16 cellular contexts compared by ENCODE assay signal in genomic region chr21:46206163-46207005, GRCh38. TPM values are rescaled to one million over a fixed set of nuclear protein-coding genes. Genes with fewer than 3 reads are reported as not detected.
DNase-seq lines count a peak whose midpoint lies in the region; ATAC-seq and TF ChIP-seq lines count a peak whose summit lies in the region.
"Had no signal": no experiment of that assay in that cellular context is flagged by ENCODE, and none has a peak within 500 bp of the region (broad histone marks: within the 10 kb centered on the region; RNA-seq: fewer than 3 reads in every experiment).

No MANE protein-coding gene starts in this region.

- H4K20me1 ChIP-seq in BLaER1: no peaks in the 10 kb centered on the region

- H3K4me1 ChIP-seq in BLaER1: peaks cover 52% of the 10 kb centered on the region
- H3K4me1 ChIP-seq in RWPE2 (ENCODE audit: insufficient read depth, poor library complexity, severe bottlenecking): no peaks in the 10 kb centered on the region
- H3K4me1 ChIP-seq in mesenchymal stem cell (ENCODE audit: control insufficient read depth, insufficient read depth, low read depth, low read length): peaks cover 3% of the 10 kb centered on the region
- no peaks in the 10 kb centered on the region for H3K4me1 ChIP-seq in effector memory CD4-positive, alpha-beta T cell (ENCODE audit: control insufficient read depth, insufficient read depth, low read length, poor library complexity, severe bottlenecking)

- no peaks in the 10 kb centered on the region for H3K4me1 Mint-ChIP-seq in stimulated activated memory B cell treated with anti-CD40 and anti-IgM and Interleukin-4, amounts not matched to agents 10 μg/mL and 1 μg/mL and 100 μg/mL, for 72 hours

- H2AK5ac ChIP-seq in mesenchymal stem cell (ENCODE audit: low read length, severe bottlenecking): no peak overlapping the region

- peak overlapping the region; percentile 60 for H3K27ac ChIP-seq in BLaER1
- H3K27ac ChIP-seq in RWPE2 (ENCODE audit: poor library complexity, severe bottlenecking): no peak overlapping the region
- H3K27ac ChIP-seq in mesenchymal stem cell (ENCODE audit: low read length, poor library complexity, severe bottlenecking): no peak overlapping the region
- H3K27ac ChIP-seq in effector memory CD4-positive, alpha-beta T cell (ENCODE audit: insufficient read depth, low read length, poor library complexity, severe bottlenecking): no peak overlapping the region
- H3K27ac ChIP-seq: GM23248 had no signal

- H2BK15ac ChIP-seq in mesenchymal stem cell (ENCODE audit: low read depth, poor library complexity, severe bottlenecking): no peak overlapping the region

- DNase-seq in RWPE2 (ENCODE audit: low spot score) (peak; percentile 64), mesenchymal stem cell (no peak), NCI-H2171 treated with DMSO at 0.1 percent for 48 hours (lab: John Stamatoyannopoulos, UW) (no peak), NAMALWA (ENCODE audit: low spot score) (no peak)
- DNase-seq in effector memory CD4-positive, alpha-beta T cell: no peak
- DNase-seq: CD8-positive, alpha-beta T cell; DND-41; GDM1; GM23248; KBM-7; NCI-H1048; NCI-H345; NCI-H526 treated with DMSO at 0.1 percent for 48 hours; PC-3 had no signal

- no peak overlapping the region for H3K18ac ChIP-seq in mesenchymal stem cell (ENCODE audit: low read depth in 1 of 2, low read length in 2 of 2)

- WGBS in mesenchymal stem cell: 96% methylated on average over 24 of the region's 24 CpGs

- 0 out of 2 replicates have a peak overlapping the region, but pooled peaks have one; percentile 1 for H3K9ac ChIP-seq in BLaER1
- no peak overlapping the region for H3K9ac ChIP-seq in mesenchymal stem cell (ENCODE audit: low read length)
- H3K9ac ChIP-seq: GM23248 had no signal

- H3K14ac ChIP-seq in mesenchymal stem cell (ENCODE audit: low read length in 2 of 2): no peak overlapping the region

- TF ChIP-seq CTCF in RWPE2 (IDR thresholded peaks at IDR 0.05; ENCODE audit: poor library complexity, severe bottlenecking): no peak

- H2BK12ac ChIP-seq in mesenchymal stem cell (ENCODE audit: low read length in 2 of 2): no peak overlapping the region

- H3K27me3 ChIP-seq in BLaER1: no peaks in the 10 kb centered on the region
- no peaks in the 10 kb centered on the region for H3K27me3 ChIP-seq in RWPE2 (ENCODE audit: insufficient read depth, poor library complexity, severe bottlenecking)
- H3K27me3 ChIP-seq in mesenchymal stem cell (ENCODE audit: control insufficient read depth in 1 of 2, insufficient read depth in 1 of 2, low read length in 2 of 2): no peaks in the 10 kb centered on the region
- no peaks in the 10 kb centered on the region for H3K27me3 ChIP-seq in effector memory CD4-positive, alpha-beta T cell (replicated peaks; ENCODE audit: control insufficient read depth, insufficient read depth, low read length, poor library complexity, severe bottlenecking)

- no peaks in the 10 kb centered on the region for H3K27me3 Mint-ChIP-seq in stimulated activated memory B cell treated with anti-CD40 and anti-IgM and Interleukin-4, amounts not matched to agents 10 μg/mL and 1 μg/mL and 100 μg/mL, for 72 hours

- no peak overlapping the region for H3K4ac ChIP-seq in mesenchymal stem cell (ENCODE audit: low read depth in 1 of 2, low read length in 2 of 2)

- no peaks in the 10 kb centered on the region for H3K9me3 Mint-ChIP-seq in stimulated activated memory B cell treated with anti-CD40 and anti-IgM and Interleukin-4, amounts not matched to agents 10 μg/mL and 1 μg/mL and 100 μg/mL, for 72 hours
- H3K9me3 Mint-ChIP-seq: CD8-positive, alpha-beta T cell had no signal

- H2BK120ac ChIP-seq in mesenchymal stem cell (ENCODE audit: low read depth, low read length): no peak overlapping the region

- H3K9me3 ChIP-seq in BLaER1 (no peaks in the 10 kb centered on the region), RWPE2 (ENCODE audit: severe bottlenecking) (no peaks in the 10 kb centered on the region), mesenchymal stem cell (ENCODE audit: control insufficient read depth, low read length) (no peaks in the 10 kb centered on the region)
- no peaks in the 10 kb centered on the region for H3K9me3 ChIP-seq in effector memory CD4-positive, alpha-beta T cell (ENCODE audit: control insufficient read depth, low read length)

- H3K36me3 Mint-ChIP-seq in stimulated activated memory B cell treated with anti-CD40 and anti-IgM and Interleukin-4, amounts not matched to agents 10 μg/mL and 1 μg/mL and 100 μg/mL, for 72 hours: peaks cover 60% of the 10 kb centered on the region

- H3K4me2 ChIP-seq in BLaER1 (peak overlapping the region; percentile 83), mesenchymal stem cell (ENCODE audit: low read length, poor library complexity, severe bottlenecking) (no peak overlapping the region)

- H3K4me3 Mint-ChIP-seq in stimulated activated memory B cell treated with anti-CD40 and anti-IgM and Interleukin-4, amounts not matched to agents 10 μg/mL and 1 μg/mL and 100 μg/mL, for 72 hours: no peak overlapping the region
- H3K4me3 Mint-ChIP-seq: CD8-positive, alpha-beta T cell had no signal

- ATAC-seq in RWPE2 (ENCODE audit: low read depth): no peak
- ATAC-seq in stimulated activated memory B cell treated with anti-CD40 and anti-IgM and Interleukin-4, amounts not matched to agents 10 μg/mL and 1 μg/mL and 100 μg/mL, for 72 hours: no peak
- ATAC-seq: CD8-positive, alpha-beta T cell; PC-3 had no signal

- H4K8ac ChIP-seq in mesenchymal stem cell (ENCODE audit: low read length): no peak overlapping the region

- H2BK5ac ChIP-seq in mesenchymal stem cell (ENCODE audit: low read depth, low read length, poor library complexity, severe bottlenecking): no peak overlapping the region

- H3K23ac ChIP-seq in mesenchymal stem cell (ENCODE audit: low read length in 2 of 2): peak overlapping the region in 1 of 2 experiments; percentile 16

- H2AFZ ChIP-seq in mesenchymal stem cell (ENCODE audit: low read depth, low read length): no peak overlapping the region
- H2AFZ ChIP-seq: GM23248 had no signal

- peaks cover 34% of the 10 kb centered on the region for H3K36me3 ChIP-seq in BLaER1
- H3K36me3 ChIP-seq in RWPE2 (ENCODE audit: low read depth): peaks cover 88% of the 10 kb centered on the region
- peaks cover 75 to 89% of the 10 kb centered on the region in 2 experiments for H3K36me3 ChIP-seq in mesenchymal stem cell (ENCODE audit: control insufficient read depth in 1 of 2, insufficient read depth in 2 of 2, low read depth in 1 of 2, low read length in 2 of 2)
- peaks cover 35% of the 10 kb centered on the region for H3K36me3 ChIP-seq in effector memory CD4-positive, alpha-beta T cell (ENCODE audit: control insufficient read depth, insufficient read depth, low read length)

- H3K27ac Mint-ChIP-seq in stimulated activated memory B cell treated with anti-CD40 and anti-IgM and Interleukin-4, amounts not matched to agents 10 μg/mL and 1 μg/mL and 100 μg/mL, for 72 hours: peak overlapping the region; percentile 6
- H3K27ac Mint-ChIP-seq: CD8-positive, alpha-beta T cell had no signal

- H4K91ac ChIP-seq in mesenchymal stem cell (ENCODE audit: low read length): peak overlapping the region; percentile 28

- H3K4me3 ChIP-seq in BLaER1: no peak overlapping the region
- no peak overlapping the region for H3K4me3 ChIP-seq in RWPE2 (ENCODE audit: severe bottlenecking)
- H3K4me3 ChIP-seq in mesenchymal stem cell (ENCODE audit: insufficient read depth in 1 of 2, low read depth in 1 of 2, low read length in 2 of 2): no peak overlapping the region
- no peak overlapping the region for H3K4me3 ChIP-seq in effector memory CD4-positive, alpha-beta T cell (ENCODE audit: insufficient read depth, low read depth, low read length, poor library complexity, severe bottlenecking)
- H3K4me3 ChIP-seq: GM23248 had no signal

- H3K79me1 ChIP-seq in mesenchymal stem cell (replicated peaks; ENCODE audit: low read length, poor library complexity, severe bottlenecking): peaks cover 21% of the 10 kb centered on the region

RNA-seq across cellular contexts. Expression of gene SPATC1L, which starts 22.1 kb away (rescaled TPM):
- polyA plus RNA-seq in mesenchymal stem cell (2013, experiment 1 of 2): 39.1 TPM
- 40.8 TPM for polyA plus RNA-seq in mesenchymal stem cell (2013, experiment 2 of 2)

RNA-seq across cellular contexts. Expression of gene LSS, which starts 22.2 kb away (rescaled TPM):
- 120 TPM for polyA plus RNA-seq in mesenchymal stem cell (2013, experiment 1 of 2)
- 119 TPM for polyA plus RNA-seq in mesenchymal stem cell (2013, experiment 2 of 2)

RNA-seq across cellular contexts. Expression of gene FTCD, which starts 51.0 kb away (rescaled TPM):
- polyA plus RNA-seq in mesenchymal stem cell (2013, experiment 1 of 2): 1.5 TPM
- polyA plus RNA-seq in mesenchymal stem cell (2013, experiment 2 of 2): 1.8 TPM
- polyA plus RNA-seq: GM23248 had no signal
